In genomic region chr2:71455011-71455740, GRCh38 we compare ENCODE assay signal across 13 cellular contexts. TPM values are rescaled to one million over a fixed set of nuclear protein-coding genes. Genes with fewer than 3 reads are reported as not detected.
DNase-seq lines count a peak whose midpoint lies in the region; ATAC-seq and TF ChIP-seq lines count a peak whose summit lies in the region.
"Had no signal": no experiment of that assay in that cellular context is flagged by ENCODE, and none has a peak within 500 bp of the region (broad histone marks: within the 10 kb centered on the region; RNA-seq: fewer than 3 reads in every experiment).

No MANE protein-coding gene starts in this region.

- H3K9me3 Mint-ChIP-seq in GM23338 (no peaks in the 10 kb centered on the region), glutamatergic neuron (ENCODE audit: unreplicated experiment) (peaks cover 16% of the 10 kb centered on the region)
- H3K9me3 Mint-ChIP-seq: activated CD4-positive, alpha-beta memory T cell treated with anti-CD3 and anti-CD28 coated beads for 36 hours; CD4-positive, CD25-positive, alpha-beta regulatory T cell; T-helper 1 cell treated with Interleukin-12 subunit alpha and Interleukin-12 subunit beta and Interleukin-4 antibody, amounts not matched to agents 30 μg/mL and 1 μg/mL, for 36 hours had no signal

- H4K20me1 ChIP-seq in GM23338 (replicated peaks; ENCODE audit: insufficient read depth) (no peaks in the 10 kb centered on the region; the same call in 1 of the 2 replicates), OCI-LY7 (ENCODE audit: insufficient read depth, low read length) (no peaks in the 10 kb centered on the region)

- BruUV-seq in OCI-LY7 (replicated peaks; lab: Mats Ljungman, UMichigan): no TSS peak

- H3K9me2 ChIP-seq in GM23338 (ENCODE audit: insufficient read depth) (no peaks in the 10 kb centered on the region), OCI-LY7 (ENCODE audit: insufficient read depth, low read length) (no peaks in the 10 kb centered on the region)

- H3K27ac Mint-ChIP-seq in GM23338 (peak overlapping the region; percentile 95), glutamatergic neuron (ENCODE audit: unreplicated experiment) (peak overlapping the region; percentile 66)
- H3K27ac Mint-ChIP-seq: activated CD4-positive, alpha-beta memory T cell treated with anti-CD3 and anti-CD28 coated beads for 36 hours; CD4-positive, CD25-positive, alpha-beta regulatory T cell; T-helper 1 cell treated with Interleukin-12 subunit alpha and Interleukin-12 subunit beta and Interleukin-4 antibody, amounts not matched to agents 30 μg/mL and 1 μg/mL, for 36 hours had no signal

- H3K9me3 ChIP-seq in OCI-LY7 (ENCODE audit: low read length): no peaks in the 10 kb centered on the region
- no peaks in the 10 kb centered on the region for H3K9me3 ChIP-seq in neuron (ENCODE audit: low read length)
- H3K9me3 ChIP-seq: mucosa of descending colon had no signal

- DNase-seq in GM23338 (ENCODE audit: low spot score): peak; percentile 46
- no peak for DNase-seq in OCI-LY7 (ENCODE audit: low spot score)
- DNase-seq in glutamatergic neuron: no peak
- DNase-seq in stimulated activated CD8-positive, alpha-beta memory T cell treated with anti-CD3 and anti-CD28 coated beads, Interleukin-4, amount 100 ng/mL, for 48 hours: no peak
- DNase-seq in GM10248 (ENCODE audit: extremely low spot score): no peak
- DNase-seq: activated CD4-positive, alpha-beta memory T cell treated with anti-CD3 and anti-CD28 coated beads for 36 hours; CD4-positive, CD25-positive, alpha-beta regulatory T cell; mucosa of descending colon; NCI-H1417 treated with DMSO at 0.1 percent for 48 hours had no signal

- intact Hi-C loops in OCI-LY7 (cut with micrococcal nuclease; ENCODE audit: unreplicated experiment): no loop called here

- POLR2A ChIA-PET in OCI-LY7 (lab: Charles Lee): interaction anchor here (0.6 kb wide), 1 partner anchor 803 kb away, joined by 3 read pairs; no protein-coding TSS in a partner anchor
- POLR2A ChIA-PET in GM10248 (lab: Yijun Ruan, JAX): no interaction called here

- H3K36me3 ChIP-seq in GM23338 (ENCODE audit: insufficient read depth): no peaks in the 10 kb centered on the region
- no peaks in the 10 kb centered on the region for H3K36me3 ChIP-seq in OCI-LY7 (ENCODE audit: insufficient read depth, low read length)
- H3K36me3 ChIP-seq in neuron (ENCODE audit: insufficient read depth, low read length): no peaks in the 10 kb centered on the region

- peak in 1 of 2 experiments; percentile 36; a peak in 2 of 4 replicates for TF ChIP-seq CTCF in GM23338 (conservative IDR thresholded peaks at IDR 0.05; ENCODE audit: low read depth in 2 of 2)
- TF ChIP-seq CTCF in OCI-LY7 (conservative IDR thresholded peaks at IDR 0.05; ENCODE audit: low read length): no peak
- no peak for TF ChIP-seq CTCF in glutamatergic neuron (IDR thresholded peaks at IDR 0.05; ENCODE audit: partially characterized antibody, unreplicated experiment)
- TF ChIP-seq CTCF in GM10248 (IDR thresholded peaks at IDR 0.05; ENCODE audit: control extremely low read depth, extremely low read depth, low read depth, missing control alignments): no peak

- peaks cover 15% of the 10 kb centered on the region; the same call in 1 of the 2 replicates for H3F3A ChIP-seq in GM23338 (replicated peaks; ENCODE audit: low read depth)

- H3K4me3 Mint-ChIP-seq in GM23338 (peak overlapping the region; percentile 69), glutamatergic neuron (ENCODE audit: unreplicated experiment) (peak overlapping the region; percentile 76)
- H3K4me3 Mint-ChIP-seq: activated CD4-positive, alpha-beta memory T cell treated with anti-CD3 and anti-CD28 coated beads for 36 hours had no signal

- H3K36me3 Mint-ChIP-seq in GM23338 (ENCODE audit: low read depth) (peaks cover 4% of the 10 kb centered on the region; the same call in 1 of the 3 replicates), glutamatergic neuron (ENCODE audit: unreplicated experiment) (no peaks in the 10 kb centered on the region)
- H3K36me3 Mint-ChIP-seq: activated CD4-positive, alpha-beta memory T cell treated with anti-CD3 and anti-CD28 coated beads for 36 hours; CD4-positive, CD25-positive, alpha-beta regulatory T cell had no signal

- peaks cover 48% of the 10 kb centered on the region for H3K4me1 ChIP-seq in GM23338 (ENCODE audit: insufficient read depth)
- peaks cover 10% of the 10 kb centered on the region for H3K4me1 ChIP-seq in OCI-LY7 (ENCODE audit: insufficient read depth, low read length, poor library complexity, severe bottlenecking)
- peaks cover 22% of the 10 kb centered on the region for H3K4me1 ChIP-seq in neuron (ENCODE audit: insufficient read depth, low read length)

- H3K27me3 Mint-ChIP-seq in GM23338 (ENCODE audit: insufficient read depth, low read depth, poor library complexity) (peaks cover 36% of the 10 kb centered on the region), glutamatergic neuron (ENCODE audit: unreplicated experiment) (peaks cover 20% of the 10 kb centered on the region)

- H3K4me3 ChIP-seq in GM23338 (peak overlapping the region; percentile 86), OCI-LY7 (ENCODE audit: low read depth, low read length, poor library complexity, severe bottlenecking) (no peak overlapping the region), neuron (ENCODE audit: low read length) (no peak overlapping the region)
- H3K4me3 ChIP-seq: mucosa of descending colon had no signal

- H3K27ac ChIP-seq in GM23338 (ENCODE audit: low read depth): peak overlapping the region; percentile 92
- H3K27ac ChIP-seq in OCI-LY7 (ENCODE audit: low read depth, low read length, poor library complexity, severe bottlenecking): no peak overlapping the region

- H3K4me2 ChIP-seq in GM23338: peak overlapping the region; percentile 76
- no peak overlapping the region for H3K4me2 ChIP-seq in OCI-LY7 (ENCODE audit: low read length)

- peaks cover 30% of the 10 kb centered on the region for H3K27me3 ChIP-seq in GM23338 (ENCODE audit: insufficient read depth)
- peaks cover 39% of the 10 kb centered on the region for H3K27me3 ChIP-seq in neuron (ENCODE audit: insufficient read depth, low read length)

- H3K79me2 ChIP-seq in GM23338 (replicated peaks; ENCODE audit: insufficient read depth) (0 out of 2 replicates have a peak, but pooled peaks cover 9% of the 10 kb centered on the region), OCI-LY7 (ENCODE audit: insufficient read depth, low read depth, low read length) (no peaks in the 10 kb centered on the region)

- peak; percentile 3 for ATAC-seq in GM23338
- no peak for ATAC-seq in HG03520 (IDR thresholded peaks at IDR 0.05; ENCODE audit: unreplicated experiment)
- no peak for ATAC-seq in GM21381 (IDR thresholded peaks at IDR 0.05; ENCODE audit: unreplicated experiment)

- peaks cover 61% of the 10 kb centered on the region for H3K4me1 Mint-ChIP-seq in GM23338
- peaks cover 54% of the 10 kb centered on the region for H3K4me1 Mint-ChIP-seq in glutamatergic neuron (ENCODE audit: low read depth, unreplicated experiment)

- H2AFZ ChIP-seq in GM23338 (no peak overlapping the region), OCI-LY7 (ENCODE audit: low read length) (peak overlapping the region; percentile 59), neuron (ENCODE audit: low read depth, low read length) (peak overlapping the region; percentile 25)

- CTCF ChIA-PET in OCI-LY7 (lab: Charles Lee; ENCODE audit: unreplicated experiment): no interaction called here
- CTCF ChIA-PET in GM10248 (lab: Yijun Ruan, JAX): interaction anchor here (0.7 to 2.9 kb wide), 3 partner anchors 8 to 100 kb away, joined by 3 to 11 read pairs (median 3); no protein-coding TSS in a partner anchor

RNA-seq across cellular contexts. Expression of gene DYSF, which starts 1.8 kb away (rescaled TPM):
- total RNA-seq in GM23338 (2014; rRNA removed; shearing (Covaris generic)): 18.0 and 21.3 TPM in 2 replicates
- polyA plus RNA-seq in GM23338 (2016; fragmentation: Nextera tagmentation; extraction: Ambion mirVana): 6.4 and 7.3 TPM in 2 replicates
- total RNA-seq in OCI-LY7 (2014; rRNA removed; shearing (Covaris generic)): not detected in 2 replicates
- total RNA-seq in OCI-LY7 (2022): not detected in 2 replicates
- 11.1 TPM for total RNA-seq in glutamatergic neuron (ENCODE audit: unreplicated experiment)
- total RNA-seq: activated CD4-positive, alpha-beta memory T cell treated with anti-CD3 and anti-CD28 coated beads for 36 hours had no signal

Comparison
In these comparisons a context has a peak if more than half of its experiments do, and no peak if none do; other contexts are left out.
1. RNA of gene DYSF, which starts 1.8 kb away (total RNA-seq): 18.0 to 21.3 TPM in GM23338 and 11.1 TPM in glutamatergic neuron (single experiment); not detected in OCI-LY7; every median in the first group is over 10 times any median in the second.